2 cellular contexts compared by ENCODE assay signal in the genomic region with DNA sequence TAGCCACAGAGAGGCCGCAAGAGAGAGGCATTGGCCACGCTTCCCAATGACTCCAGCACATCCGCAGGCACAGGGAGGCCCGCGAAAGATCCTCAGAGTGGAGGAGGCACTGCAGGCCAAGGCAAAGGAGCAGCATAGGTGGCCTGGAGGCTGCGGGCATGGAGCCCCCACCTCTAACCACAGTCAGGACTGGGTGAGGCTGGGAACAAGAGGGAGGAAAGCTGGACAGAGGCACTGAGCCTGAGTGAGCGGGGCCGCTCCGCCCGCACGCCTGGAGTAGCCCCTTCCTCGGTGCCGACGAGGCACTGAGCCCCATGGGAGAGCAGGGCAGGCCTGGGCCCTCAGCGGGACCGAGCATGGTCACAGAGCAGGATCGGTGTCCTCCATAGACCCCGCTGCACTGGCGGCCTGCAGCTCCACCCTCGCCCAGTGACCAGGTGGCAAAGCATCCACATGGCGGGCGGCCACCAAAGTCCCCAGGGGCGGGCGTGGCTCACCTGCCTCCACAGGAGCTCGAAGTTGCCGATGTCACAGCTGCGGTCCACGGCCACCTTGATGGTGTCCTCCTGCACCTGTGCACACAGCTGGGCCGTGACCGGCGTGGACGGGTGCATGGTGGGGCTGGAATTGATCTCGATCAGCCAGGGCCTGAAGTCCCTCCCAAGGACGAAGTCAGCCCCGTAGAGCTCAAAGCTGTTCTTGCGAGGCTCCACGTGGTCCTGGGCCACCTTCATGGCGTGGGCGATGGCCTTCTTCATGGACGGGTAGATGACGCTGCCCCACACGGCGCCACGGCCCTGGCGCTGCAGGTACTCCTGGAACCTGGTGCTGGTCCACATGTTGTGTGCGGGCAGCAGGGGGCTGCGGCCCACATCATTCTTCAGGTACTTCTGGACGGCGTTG.
TF ChIP-seq lines count a peak whose summit lies in the region.

No MANE protein-coding gene starts in this region.

TF ChIP-seq in SK-N-SH, 30 proteins besides CTCF, POLR2A, EP300 and RAD21 (continued from another document):
- TF ChIP-seq SMC3 (IDR thresholded peaks at IDR 0.05; ENCODE audit: low read depth, low read length), result no peak
- TF ChIP-seq TAF1 (IDR thresholded peaks at IDR 0.05; ENCODE audit: borderline replicate concordance, low read depth, low read length), result no peak
- TF ChIP-seq, protein P1, sequence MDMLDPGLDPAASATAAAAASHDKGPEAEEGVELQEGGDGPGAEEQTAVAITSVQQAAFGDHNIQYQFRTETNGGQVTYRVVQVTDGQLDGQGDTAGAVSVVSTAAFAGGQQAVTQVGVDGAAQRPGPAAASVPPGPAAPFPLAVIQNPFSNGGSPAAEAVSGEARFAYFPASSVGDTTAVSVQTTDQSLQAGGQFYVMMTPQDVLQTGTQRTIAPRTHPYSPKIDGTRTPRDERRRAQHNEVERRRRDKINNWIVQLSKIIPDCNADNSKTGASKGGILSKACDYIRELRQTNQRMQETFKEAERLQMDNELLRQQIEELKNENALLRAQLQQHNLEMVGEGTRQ (IDR thresholded peaks at IDR 0.05; ENCODE audit: borderline replicate concordance, low read depth, low read length), result no peak
- no peak for TF ChIP-seq RCOR1 (IDR thresholded peaks at IDR 0.05; ENCODE audit: low read length)
- no peak for TF ChIP-seq FOXJ3 (CRISPR knock-in tag; IDR thresholded peaks at IDR 0.05)
- TF ChIP-seq SIN3A (IDR thresholded peaks at IDR 0.05; ENCODE audit: borderline replicate concordance, low read depth, low read length), result no peak
- TF ChIP-seq, protein P2, sequence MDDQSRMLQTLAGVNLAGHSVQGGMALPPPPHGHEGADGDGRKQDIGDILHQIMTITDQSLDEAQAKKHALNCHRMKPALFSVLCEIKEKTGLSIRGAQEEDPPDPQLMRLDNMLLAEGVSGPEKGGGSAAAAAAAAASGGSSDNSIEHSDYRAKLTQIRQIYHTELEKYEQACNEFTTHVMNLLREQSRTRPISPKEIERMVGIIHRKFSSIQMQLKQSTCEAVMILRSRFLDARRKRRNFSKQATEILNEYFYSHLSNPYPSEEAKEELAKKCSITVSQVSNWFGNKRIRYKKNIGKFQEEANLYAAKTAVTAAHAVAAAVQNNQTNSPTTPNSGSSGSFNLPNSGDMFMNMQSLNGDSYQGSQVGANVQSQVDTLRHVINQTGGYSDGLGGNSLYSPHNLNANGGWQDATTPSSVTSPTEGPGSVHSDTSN (IDR thresholded peaks at IDR 0.05), result no peak
- no peak for TF ChIP-seq FOSL2 (IDR thresholded peaks at IDR 0.05; ENCODE audit: borderline replicate concordance, low read depth)
- no peak for TF ChIP-seq NRF1 (IDR thresholded peaks at IDR 0.05; ENCODE audit: low read depth, low read length)
- TF ChIP-seq, protein P3, sequence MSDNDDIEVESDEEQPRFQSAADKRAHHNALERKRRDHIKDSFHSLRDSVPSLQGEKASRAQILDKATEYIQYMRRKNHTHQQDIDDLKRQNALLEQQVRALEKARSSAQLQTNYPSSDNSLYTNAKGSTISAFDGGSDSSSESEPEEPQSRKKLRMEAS (IDR thresholded peaks at IDR 0.05; ENCODE audit: low read depth), result no peak
- TF ChIP-seq TEAD4 (IDR thresholded peaks at IDR 0.05; ENCODE audit: borderline replicate concordance, insufficient read depth), result no peak
- TF ChIP-seq POLR2AphosphoS5 (IDR thresholded peaks at IDR 0.05; ENCODE audit: low read depth, low read length), result no peak
- TF ChIP-seq, protein P4, sequence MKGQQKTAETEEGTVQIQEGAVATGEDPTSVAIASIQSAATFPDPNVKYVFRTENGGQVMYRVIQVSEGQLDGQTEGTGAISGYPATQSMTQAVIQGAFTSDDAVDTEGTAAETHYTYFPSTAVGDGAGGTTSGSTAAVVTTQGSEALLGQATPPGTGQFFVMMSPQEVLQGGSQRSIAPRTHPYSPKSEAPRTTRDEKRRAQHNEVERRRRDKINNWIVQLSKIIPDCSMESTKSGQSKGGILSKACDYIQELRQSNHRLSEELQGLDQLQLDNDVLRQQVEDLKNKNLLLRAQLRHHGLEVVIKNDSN (IDR thresholded peaks at IDR 0.05; ENCODE audit: borderline replicate concordance, low read depth), result no peak

TF ChIP-seq in SK-N-SH treated with all-trans-retinoic acid at 6 μM for 48 hours, 23 proteins besides CTCF, POLR2A, EP300 and RAD21 (continued from another document):
- TF ChIP-seq, protein P5, sequence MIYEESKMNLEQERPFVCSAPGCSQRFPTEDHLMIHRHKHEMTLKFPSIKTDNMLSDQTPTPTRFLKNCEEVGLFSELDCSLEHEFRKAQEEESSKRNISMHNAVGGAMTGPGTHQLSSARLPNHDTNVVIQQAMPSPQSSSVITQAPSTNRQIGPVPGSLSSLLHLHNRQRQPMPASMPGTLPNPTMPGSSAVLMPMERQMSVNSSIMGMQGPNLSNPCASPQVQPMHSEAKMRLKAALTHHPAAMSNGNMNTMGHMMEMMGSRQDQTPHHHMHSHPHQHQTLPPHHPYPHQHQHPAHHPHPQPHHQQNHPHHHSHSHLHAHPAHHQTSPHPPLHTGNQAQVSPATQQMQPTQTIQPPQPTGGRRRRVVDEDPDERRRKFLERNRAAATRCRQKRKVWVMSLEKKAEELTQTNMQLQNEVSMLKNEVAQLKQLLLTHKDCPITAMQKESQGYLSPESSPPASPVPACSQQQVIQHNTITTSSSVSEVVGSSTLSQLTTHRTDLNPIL (CRISPR knock-in tag; IDR thresholded peaks at IDR 0.05; ENCODE audit: low read depth), result no peak
- TF ChIP-seq, protein P6, sequence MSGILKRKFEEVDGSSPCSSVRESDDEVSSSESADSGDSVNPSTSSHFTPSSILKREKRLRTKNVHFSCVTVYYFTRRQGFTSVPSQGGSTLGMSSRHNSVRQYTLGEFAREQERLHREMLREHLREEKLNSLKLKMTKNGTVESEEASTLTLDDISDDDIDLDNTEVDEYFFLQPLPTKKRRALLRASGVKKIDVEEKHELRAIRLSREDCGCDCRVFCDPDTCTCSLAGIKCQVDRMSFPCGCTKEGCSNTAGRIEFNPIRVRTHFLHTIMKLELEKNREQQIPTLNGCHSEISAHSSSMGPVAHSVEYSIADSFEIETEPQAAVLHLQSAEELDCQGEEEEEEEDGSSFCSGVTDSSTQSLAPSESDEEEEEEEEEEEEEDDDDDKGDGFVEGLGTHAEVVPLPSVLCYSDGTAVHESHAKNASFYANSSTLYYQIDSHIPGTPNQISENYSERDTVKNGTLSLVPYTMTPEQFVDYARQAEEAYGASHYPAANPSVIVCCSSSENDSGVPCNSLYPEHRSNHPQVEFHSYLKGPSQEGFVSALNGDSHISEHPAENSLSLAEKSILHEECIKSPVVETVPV (CRISPR knock-in tag; IDR thresholded peaks at IDR 0.05), result no peak
- TF ChIP-seq ZFP30 (CRISPR knock-in tag; IDR thresholded peaks at IDR 0.05) (no peak), RARB (CRISPR knock-in tag; IDR thresholded peaks at IDR 0.05) (no peak), GLIS3 (CRISPR knock-in tag; IDR thresholded peaks at IDR 0.05) (no peak), BACH2 (CRISPR knock-in tag; IDR thresholded peaks at IDR 0.05; ENCODE audit: borderline replicate concordance) (no peak)
- TF ChIP-seq, protein P7, sequence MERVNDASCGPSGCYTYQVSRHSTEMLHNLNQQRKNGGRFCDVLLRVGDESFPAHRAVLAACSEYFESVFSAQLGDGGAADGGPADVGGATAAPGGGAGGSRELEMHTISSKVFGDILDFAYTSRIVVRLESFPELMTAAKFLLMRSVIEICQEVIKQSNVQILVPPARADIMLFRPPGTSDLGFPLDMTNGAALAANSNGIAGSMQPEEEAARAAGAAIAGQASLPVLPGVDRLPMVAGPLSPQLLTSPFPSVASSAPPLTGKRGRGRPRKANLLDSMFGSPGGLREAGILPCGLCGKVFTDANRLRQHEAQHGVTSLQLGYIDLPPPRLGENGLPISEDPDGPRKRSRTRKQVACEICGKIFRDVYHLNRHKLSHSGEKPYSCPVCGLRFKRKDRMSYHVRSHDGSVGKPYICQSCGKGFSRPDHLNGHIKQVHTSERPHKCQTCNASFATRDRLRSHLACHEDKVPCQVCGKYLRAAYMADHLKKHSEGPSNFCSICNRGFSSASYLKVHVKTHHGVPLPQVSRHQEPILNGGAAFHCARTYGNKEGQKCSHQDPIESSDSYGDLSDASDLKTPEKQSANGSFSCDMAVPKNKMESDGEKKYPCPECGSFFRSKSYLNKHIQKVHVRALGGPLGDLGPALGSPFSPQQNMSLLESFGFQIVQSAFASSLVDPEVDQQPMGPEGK (CRISPR knock-in tag; IDR thresholded peaks at IDR 0.05; ENCODE audit: borderline replicate concordance), result no peak
